Comparison of ENCODE assay signal across 19 cellular contexts in genomic region chrX:133437771-133438170, GRCh38. TPM values are rescaled to one million over a fixed set of nuclear protein-coding genes. Genes with fewer than 3 reads are reported as not detected.
DNase-seq lines count a peak whose midpoint lies in the region; TF ChIP-seq lines count a peak whose summit lies in the region.
"Had no signal": no experiment of that assay in that cellular context is flagged by ENCODE, and none has a peak within 500 bp of the region (broad histone marks: within the 10 kb centered on the region; RNA-seq: fewer than 3 reads in every experiment).

No MANE protein-coding gene starts in this region.

- H3K4me1 Mint-ChIP-seq in endodermal cell (peaks cover 60% of the 10 kb centered on the region), mesothelial cell of epicardium (peaks cover 11% of the 10 kb centered on the region)
- H3K4me1 Mint-ChIP-seq: CD4-positive, CD25-positive, alpha-beta regulatory T cell; CD8-positive, alpha-beta memory T cell had no signal

- no peaks in the 10 kb centered on the region for H3K27me3 Mint-ChIP-seq in endodermal cell (ENCODE audit: insufficient read depth)
- H3K27me3 Mint-ChIP-seq in mesothelial cell of epicardium (ENCODE audit: low read depth): peaks cover 20% of the 10 kb centered on the region
- H3K27me3 Mint-ChIP-seq: CD4-positive, CD25-positive, alpha-beta regulatory T cell had no signal

- H3K4me3 Mint-ChIP-seq in endodermal cell (peak overlapping the region; percentile 36), mesothelial cell of epicardium (no peak overlapping the region)
- H3K4me3 Mint-ChIP-seq: CD4-positive, CD25-positive, alpha-beta regulatory T cell; CD8-positive, alpha-beta memory T cell had no signal

- H3K4me1 ChIP-seq in HAP-1 (peaks cover 69% of the 10 kb centered on the region), HUES64 (ENCODE audit: insufficient read depth, low read length) (peaks cover 41% of the 10 kb centered on the region), endodermal cell (ENCODE audit: control insufficient read depth, insufficient read depth, low read length) (peaks cover 6% of the 10 kb centered on the region), SJCRH30 (no peaks in the 10 kb centered on the region)
- H3K4me1 ChIP-seq: BE2C, Caco-2 had no signal

- H3K36me3 ChIP-seq in HAP-1 (replicated peaks): no peaks in the 10 kb centered on the region
- no peaks in the 10 kb centered on the region for H3K36me3 ChIP-seq in HUES64 (ENCODE audit: insufficient read depth, low read length)
- no peaks in the 10 kb centered on the region for H3K36me3 ChIP-seq in endodermal cell (ENCODE audit: control insufficient read depth, insufficient read depth, low read length)
- H3K36me3 ChIP-seq in SJCRH30: no peaks in the 10 kb centered on the region
- H3K36me3 ChIP-seq: BE2C had no signal

- H3K4me3 ChIP-seq in HAP-1 (no peak overlapping the region), HUES64 (ENCODE audit: low read length) (no peak overlapping the region), endodermal cell (ENCODE audit: low read length) (no peak overlapping the region), SJCRH30 (no peak overlapping the region)
- H3K4me3 ChIP-seq: GM23248 had no signal

- H3K27me3 ChIP-seq in HAP-1 (ENCODE audit: low read depth) (no peaks in the 10 kb centered on the region), HUES64 (ENCODE audit: insufficient read depth, low read length) (no peaks in the 10 kb centered on the region; the same call in 1 of the 2 replicates), endodermal cell (ENCODE audit: control insufficient read depth, insufficient read depth, low read length, poor library complexity, severe bottlenecking) (no peaks in the 10 kb centered on the region), SJCRH30 (no peaks in the 10 kb centered on the region)
- H3K27me3 ChIP-seq: BE2C had no signal

- peaks cover 1% of the 10 kb centered on the region for H3K9me3 Mint-ChIP-seq in endodermal cell
- no peaks in the 10 kb centered on the region for H3K9me3 Mint-ChIP-seq in mesothelial cell of epicardium
- H3K9me3 Mint-ChIP-seq: CD8-positive, alpha-beta memory T cell had no signal

- no peak for TF ChIP-seq CTCF in endodermal cell (conservative IDR thresholded peaks at IDR 0.05)
- TF ChIP-seq CTCF in mesothelial cell of epicardium (IDR thresholded peaks at IDR 0.05; ENCODE audit: unreplicated experiment): no peak
- TF ChIP-seq CTCF in GM13977 (IDR thresholded peaks at IDR 0.05; ENCODE audit: extremely low read depth, insufficient read depth, missing control alignments): no peak

- 22% methylated on average over 1 of the region's 2 CpGs for WGBS in HUES64
- WGBS in endodermal cell (ENCODE audit: insufficient coverage in 1 of 2, insufficient read length in 1 of 2), 2 experiments: 29% methylated on average over 1 of the region's 2 CpGs; no CpG with 5 or more reads in 1 of the 2 experiments

- in situ Hi-C loops in HAP-1 (cut with MboI; ENCODE audit: low sequenced_read_pairs) (no loop called here), GM13977 (cut with MboI; ENCODE audit: low pct_unique_long_range_greater_than_20kb, low sequenced_read_pairs, unreplicated experiment) (no loop called here)

- peak overlapping the region; percentile 69; the same call in 1 of the 2 replicates for H3K27ac ChIP-seq in HUES64 (ENCODE audit: low read depth, low read length)
- no peak overlapping the region for H3K27ac ChIP-seq in endodermal cell (ENCODE audit: low read depth, low read length)
- no peak overlapping the region for H3K27ac ChIP-seq in SJCRH30
- H3K27ac ChIP-seq: GM23248, KMS-11 had no signal

- H3K9ac ChIP-seq in HUES64 (ENCODE audit: low read depth, low read length) (no peak overlapping the region), endodermal cell (ENCODE audit: extremely low read depth, low read length, poor library complexity, severe bottlenecking) (no peak overlapping the region)
- H3K9ac ChIP-seq: GM23248, KMS-11 had no signal

- no peaks in the 10 kb centered on the region for H3K36me3 Mint-ChIP-seq in endodermal cell (ENCODE audit: low read depth)
- no peaks in the 10 kb centered on the region for H3K36me3 Mint-ChIP-seq in mesothelial cell of epicardium
- H3K36me3 Mint-ChIP-seq: CD4-positive, CD25-positive, alpha-beta regulatory T cell; CD8-positive, alpha-beta memory T cell had no signal

- H3K27ac Mint-ChIP-seq in endodermal cell: peak overlapping the region; percentile 94
- H3K27ac Mint-ChIP-seq in mesothelial cell of epicardium: peak overlapping the region; percentile 43
- H3K27ac Mint-ChIP-seq: CD4-positive, CD25-positive, alpha-beta regulatory T cell; CD8-positive, alpha-beta memory T cell had no signal

- DNase-seq in HAP-1 (ENCODE audit: low spot score in 2 of 2) (peak; percentile 60 to 99), endodermal cell (no peak), mesothelial cell of epicardium (ENCODE audit: low spot score in 2 of 2, unreplicated experiment in 2 of 2) (no peak), GM13977 (ENCODE audit: low spot score) (no peak), SJCRH30 (no peak), NK-92 (lab: John Stamatoyannopoulos, UW; ENCODE audit: unreplicated experiment) (no peak), COLO829 (ENCODE audit: low spot score) (no peak)
- DNase-seq: ACHN; BE2C; C1 segment of cervical spinal cord; Caco-2; CD4-positive, CD25-positive, alpha-beta regulatory T cell; CD8-positive, alpha-beta memory T cell; DND-41; EL; GM23248; H7 had no signal

- no peaks in the 10 kb centered on the region for H3K9me3 ChIP-seq in HAP-1
- H3K9me3 ChIP-seq in HUES64 (ENCODE audit: insufficient read depth, low read depth, low read length): no peaks in the 10 kb centered on the region
- H3K9me3 ChIP-seq in endodermal cell (ENCODE audit: control insufficient read depth, low read length): peaks cover 4% of the 10 kb centered on the region
- no peaks in the 10 kb centered on the region for H3K9me3 ChIP-seq in SJCRH30 (replicated peaks)
- H3K9me3 ChIP-seq: BE2C, Caco-2 had no signal

RNA-seq across cellular contexts. Expression of gene GPC4, which starts 22.5 kb away (rescaled TPM):
- 91.7 TPM for polyA plus RNA-seq in HUES64 (2013, experiment 1 of 2)
- polyA plus RNA-seq in HUES64 (2013, experiment 2 of 2): 81.7 TPM
- total RNA-seq in endodermal cell (100 to 1,000 TPM; 281 to 829 TPM), mesothelial cell of epicardium (43.4 to 46.9 TPM (median 44.8 TPM) in 3 replicates)
- polyA plus RNA-seq in endodermal cell (2013, experiment 1 of 2): 119 TPM
- polyA plus RNA-seq in endodermal cell (2013, experiment 2 of 2): 101 TPM
- total RNA-seq in SJCRH30 (2014; rRNA removed; shearing (Covaris generic)): 7.6 and 7.9 TPM in 2 replicates
- total RNA-seq: CD4-positive, CD25-positive, alpha-beta regulatory T cell; CD8-positive, alpha-beta memory T cell had no signal
- polyA plus RNA-seq: CD4-positive, CD25-positive, alpha-beta regulatory T cell; CD8-positive, alpha-beta memory T cell had no signal

Comparison
In these comparisons a context has a peak if more than half of its experiments do, and no peak if none do; other contexts are left out.
1. DNase-seq: peak in HAP-1 (2 of 2); none in endodermal cell (single experiment), mesothelial cell of epicardium (0 of 2), GM13977 (single experiment), SJCRH30 (0 of 2), NK-92 (single experiment) and COLO829 (single experiment).